In genomic region chr3:2856793-2857135, GRCh38 we compare ENCODE assay signal across 25 cellular contexts.
"Had no signal": no experiment of that assay in that cellular context is flagged by ENCODE, and none has a peak within 500 bp of the region (broad histone marks: within the 10 kb centered on the region; RNA-seq: fewer than 3 reads in every experiment).

No MANE protein-coding gene starts in this region.

- ATAC-seq: esophagus mucosa; gastrocnemius medialis; left lobe of liver; naive thymus-derived CD8-positive, alpha-beta T cell; sciatic nerve; stimulated activated naive CD8-positive, alpha-beta T cell treated with anti-CD3 and anti-CD28 coated beads, Interleukin-15, Interleukin-2, amounts not matched to agents 100 U/mL and 50 U/mL, for 24 hours had no signal

- H3K9me3 ChIP-seq: gastrocnemius medialis, prostate gland, right atrium auricular region, testis, tibial artery had no signal

- DNase-seq: cerebellar nuclear complex; dorsolateral prefrontal cortex; effector CD4-positive, alpha-beta T cell; foreskin fibroblast; gastrocnemius medialis; head of caudate nucleus; kidney; midbrain; stimulated activated CD4-positive, alpha-beta T cell treated with anti-CD3 and anti-CD28 coated beads, Interleukin-12 subunit alpha, Interleukin-12 subunit beta, amount 100 ng/mL, for 4 hours; stimulated activated CD4-positive, alpha-beta T cell treated with anti-CD3 and anti-CD28 coated beads, Interleukin-1b, Interleukin-23, amount 100 ng/mL, for 48 hours; stimulated activated CD4-positive, alpha-beta T cell treated with anti-CD3 and anti-CD28 coated beads, Interleukin-4, amount 100 ng/mL, for 1 hour; stimulated activated CD8-positive, alpha-beta memory T cell treated with anti-CD3 and anti-CD28 coated beads, Interleukin-4, amount 100 ng/mL, for 48 hours; stimulated activated naive CD8-positive, alpha-beta T cell treated with anti-CD3 and anti-CD28 coated beads, Interleukin-15, Interleukin-2, amounts not matched to agents 100 U/mL and 50 U/mL, for 24 hours; substantia nigra; testis; tibial artery had no signal

- H3K27me3 ChIP-seq: dorsolateral prefrontal cortex, gastrocnemius medialis, right atrium auricular region, testis, tibial artery had no signal

- H3K4me1 ChIP-seq: gastrocnemius medialis, prostate gland, right atrium auricular region, testis, tibial artery had no signal

- H3K27ac ChIP-seq: dorsolateral prefrontal cortex, epithelial cell of prostate, gastrocnemius medialis, prostate gland, right atrium auricular region, testis, tibial artery had no signal

- H3K4me3 ChIP-seq: dorsolateral prefrontal cortex, gastrocnemius medialis, lung, prostate gland, right atrium auricular region, smooth muscle cell, testis, tibial artery had no signal

- H3K4me2 ChIP-seq: smooth muscle cell had no signal

- H3K36me3 ChIP-seq: gastrocnemius medialis, prostate gland, right atrium auricular region, tibial artery had no signal
